1 cellular context compared by ENCODE assay signal in the genomic region with DNA sequence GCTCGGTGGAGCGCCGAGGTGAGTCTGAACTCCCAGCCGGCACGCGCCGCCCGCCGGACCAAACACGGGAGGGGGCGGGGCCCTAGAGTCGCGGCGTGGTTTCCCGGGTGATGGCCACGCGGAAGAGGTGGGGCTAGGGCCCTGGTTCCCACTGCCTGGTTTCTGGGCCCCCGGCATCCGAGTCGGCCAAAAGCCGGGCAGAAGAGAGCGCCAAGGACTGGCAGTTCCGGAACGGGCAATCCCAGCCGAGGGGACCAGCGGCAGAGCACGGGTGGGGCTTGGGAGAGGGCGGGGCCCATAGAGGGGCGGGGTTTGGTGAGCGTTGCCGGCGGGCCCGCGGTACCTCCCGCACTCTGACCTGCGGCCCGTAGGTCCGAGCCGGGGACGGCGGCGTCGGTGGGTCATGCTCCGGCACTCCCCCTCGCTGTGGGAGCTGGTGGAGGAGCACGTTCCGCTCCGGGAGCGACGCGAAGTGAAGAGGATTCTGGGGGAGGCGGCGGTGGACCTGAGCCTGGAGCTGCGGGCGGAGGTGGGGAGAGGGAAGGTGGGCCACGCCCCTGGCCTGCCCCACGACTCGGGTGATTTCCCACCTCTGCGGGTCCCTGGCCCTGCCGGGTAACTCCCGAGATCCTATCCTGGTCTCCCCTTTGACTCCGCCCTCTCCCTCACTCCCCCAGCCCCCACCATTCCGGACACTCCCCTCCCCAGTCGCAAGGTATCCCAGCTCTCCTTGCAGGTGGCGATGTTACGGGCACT.
TF ChIP-seq lines count a peak whose summit lies in the region.

A gene (plus strand): TSS at position 124 of the 756 bp plus-strand sequence. CDS start 280 bp downstream, at position 404.

TF ChIP-seq in HepG2, 621 proteins besides CTCF, POLR2A, EP300 and RAD21 (continued from another document and continues in another):
- TF ChIP-seq, protein P1, sequence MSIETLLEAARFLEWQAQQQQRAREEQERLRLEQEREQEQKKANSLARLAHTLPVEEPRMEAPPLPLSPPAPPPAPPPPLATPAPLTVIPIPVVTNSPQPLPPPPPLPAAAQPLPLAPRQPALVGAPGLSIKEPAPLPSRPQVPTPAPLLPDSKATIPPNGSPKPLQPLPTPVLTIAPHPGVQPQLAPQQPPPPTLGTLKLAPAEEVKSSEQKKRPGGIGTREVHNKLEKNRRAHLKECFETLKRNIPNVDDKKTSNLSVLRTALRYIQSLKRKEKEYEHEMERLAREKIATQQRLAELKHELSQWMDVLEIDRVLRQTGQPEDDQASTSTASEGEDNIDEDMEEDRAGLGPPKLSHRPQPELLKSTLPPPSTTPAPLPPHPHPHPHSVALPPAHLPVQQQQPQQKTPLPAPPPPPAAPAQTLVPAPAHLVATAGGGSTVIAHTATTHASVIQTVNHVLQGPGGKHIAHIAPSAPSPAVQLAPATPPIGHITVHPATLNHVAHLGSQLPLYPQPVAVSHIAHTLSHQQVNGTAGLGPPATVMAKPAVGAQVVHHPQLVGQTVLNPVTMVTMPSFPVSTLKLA (IDR thresholded peaks at IDR 0.05) = peak; percentile 66
- peak; percentile 16; the same call in 1 of the 2 replicates for TF ChIP-seq ZMYM2 (CRISPR knock-in tag; IDR thresholded peaks at IDR 0.05)
- 0 out of 2 replicates have a peak, but pooled peaks have one; percentile 24 for TF ChIP-seq ZNF850 (CRISPR knock-in tag; conservative IDR thresholded peaks at IDR 0.05)
- TF ChIP-seq LCORL (IDR thresholded peaks at IDR 0.05) = no peak
- peak; percentile 58; the same call in 1 of the 2 replicates for TF ChIP-seq LCORL (CRISPR knock-in tag; IDR thresholded peaks at IDR 0.05)
- TF ChIP-seq, protein P2, sequence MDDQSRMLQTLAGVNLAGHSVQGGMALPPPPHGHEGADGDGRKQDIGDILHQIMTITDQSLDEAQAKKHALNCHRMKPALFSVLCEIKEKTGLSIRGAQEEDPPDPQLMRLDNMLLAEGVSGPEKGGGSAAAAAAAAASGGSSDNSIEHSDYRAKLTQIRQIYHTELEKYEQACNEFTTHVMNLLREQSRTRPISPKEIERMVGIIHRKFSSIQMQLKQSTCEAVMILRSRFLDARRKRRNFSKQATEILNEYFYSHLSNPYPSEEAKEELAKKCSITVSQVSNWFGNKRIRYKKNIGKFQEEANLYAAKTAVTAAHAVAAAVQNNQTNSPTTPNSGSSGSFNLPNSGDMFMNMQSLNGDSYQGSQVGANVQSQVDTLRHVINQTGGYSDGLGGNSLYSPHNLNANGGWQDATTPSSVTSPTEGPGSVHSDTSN (CRISPR knock-in tag; IDR thresholded peaks at IDR 0.05; ENCODE audit: borderline replicate concordance) = no peak
- TF ChIP-seq DPF2 (CRISPR knock-in tag; IDR thresholded peaks at IDR 0.05; ENCODE audit: borderline replicate concordance, low read depth) = 0 out of 2 replicates have a peak, but pooled peaks have one; percentile 19
- TF ChIP-seq, protein P3, sequence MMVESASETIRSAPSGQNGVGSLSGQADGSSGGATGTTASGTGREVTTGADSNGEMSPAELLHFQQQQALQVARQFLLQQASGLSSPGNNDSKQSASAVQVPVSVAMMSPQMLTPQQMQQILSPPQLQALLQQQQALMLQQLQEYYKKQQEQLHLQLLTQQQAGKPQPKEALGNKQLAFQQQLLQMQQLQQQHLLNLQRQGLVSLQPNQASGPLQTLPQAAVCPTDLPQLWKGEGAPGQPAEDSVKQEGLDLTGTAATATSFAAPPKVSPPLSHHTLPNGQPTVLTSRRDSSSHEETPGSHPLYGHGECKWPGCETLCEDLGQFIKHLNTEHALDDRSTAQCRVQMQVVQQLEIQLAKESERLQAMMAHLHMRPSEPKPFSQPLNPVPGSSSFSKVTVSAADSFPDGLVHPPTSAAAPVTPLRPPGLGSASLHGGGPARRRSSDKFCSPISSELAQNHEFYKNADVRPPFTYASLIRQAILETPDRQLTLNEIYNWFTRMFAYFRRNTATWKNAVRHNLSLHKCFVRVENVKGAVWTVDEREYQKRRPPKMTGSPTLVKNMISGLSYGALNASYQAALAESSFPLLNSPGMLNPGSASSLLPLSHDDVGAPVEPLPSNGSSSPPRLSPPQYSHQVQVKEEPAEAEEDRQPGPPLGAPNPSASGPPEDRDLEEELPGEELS (CRISPR knock-in tag; IDR thresholded peaks at IDR 0.05) = peak; percentile 26; the same call in 1 of the 2 replicates
- peak; percentile 38; the same call in 1 of the 2 replicates for TF ChIP-seq PITX1 (CRISPR knock-in tag; IDR thresholded peaks at IDR 0.05)
- TF ChIP-seq ZNF572 (CRISPR knock-in tag; IDR thresholded peaks at IDR 0.05) = peak; percentile 66; the same call in 1 of the 2 replicates
- TF ChIP-seq ZZZ3 (CRISPR knock-in tag; IDR thresholded peaks at IDR 0.05; ENCODE audit: borderline replicate concordance) = 0 out of 2 replicates have a peak, but pooled peaks have one; percentile 23
- TF ChIP-seq TAF15 (IDR thresholded peaks at IDR 0.05; ENCODE audit: low read depth, low read length, poor library complexity, severe bottlenecking) = no peak
- TF ChIP-seq SMAD3 (CRISPR knock-in tag; IDR thresholded peaks at IDR 0.05) = no peak
- no peak for TF ChIP-seq ZNF816 (CRISPR knock-in tag; IDR thresholded peaks at IDR 0.05; ENCODE audit: borderline replicate concordance)
- peak; percentile 64 for TF ChIP-seq RBM22 (optimal IDR thresholded peaks at IDR 0.05; ENCODE audit: low read length)
- TF ChIP-seq ZBTB21 (CRISPR knock-in tag; IDR thresholded peaks at IDR 0.05) = no peak
- no peak; the same call in 1 of the 2 replicates for TF ChIP-seq ZNF510 (CRISPR knock-in tag; IDR thresholded peaks at IDR 0.05; ENCODE audit: low read depth)
- TF ChIP-seq TGIF2 (CRISPR knock-in tag; IDR thresholded peaks at IDR 0.05) = no peak
- TF ChIP-seq PCBP2 (optimal IDR thresholded peaks at IDR 0.05; ENCODE audit: low read depth, low read length, poor library complexity, severe bottlenecking) = no peak
- no peak for TF ChIP-seq SOX6 (IDR thresholded peaks at IDR 0.05)
- peak; percentile 74 for TF ChIP-seq SOX6 (CRISPR knock-in tag; IDR thresholded peaks at IDR 0.05)
- TF ChIP-seq ZNF543 (CRISPR knock-in tag; IDR thresholded peaks at IDR 0.05) = peak; percentile 87
- TF ChIP-seq GATAD2A (CRISPR knock-in tag; IDR thresholded peaks at IDR 0.05) = 0 out of 2 replicates have a peak, but pooled peaks have one; percentile 23
- TF ChIP-seq KAT7 (CRISPR knock-in tag; IDR thresholded peaks at IDR 0.05; ENCODE audit: borderline replicate concordance) = peak; percentile 54
- no peak for TF ChIP-seq MED13 (CRISPR knock-in tag; IDR thresholded peaks at IDR 0.05)
- TF ChIP-seq, protein P4, sequence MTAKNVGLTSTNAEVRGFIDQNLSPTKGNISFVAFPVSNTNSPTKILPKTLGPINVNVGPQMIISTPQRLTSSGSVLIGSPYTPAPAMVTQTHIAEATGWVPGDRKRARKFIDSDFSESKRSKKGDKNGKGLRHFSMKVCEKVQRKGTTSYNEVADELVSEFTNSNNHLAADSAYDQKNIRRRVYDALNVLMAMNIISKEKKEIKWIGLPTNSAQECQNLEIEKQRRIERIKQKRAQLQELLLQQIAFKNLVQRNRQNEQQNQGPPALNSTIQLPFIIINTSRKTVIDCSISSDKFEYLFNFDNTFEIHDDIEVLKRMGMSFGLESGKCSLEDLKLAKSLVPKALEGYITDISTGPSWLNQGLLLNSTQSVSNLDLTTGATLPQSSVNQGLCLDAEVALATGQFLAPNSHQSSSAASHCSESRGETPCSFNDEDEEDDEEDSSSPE (CRISPR knock-in tag; IDR thresholded peaks at IDR 0.05) = 0 out of 2 replicates have a peak, but pooled peaks have one; percentile 6
- TF ChIP-seq ARNTL (CRISPR knock-in tag; IDR thresholded peaks at IDR 0.05) = peak; percentile 98
- no peak for TF ChIP-seq ZFAT (CRISPR knock-in tag; conservative IDR thresholded peaks at IDR 0.05)
- TF ChIP-seq, protein P5, sequence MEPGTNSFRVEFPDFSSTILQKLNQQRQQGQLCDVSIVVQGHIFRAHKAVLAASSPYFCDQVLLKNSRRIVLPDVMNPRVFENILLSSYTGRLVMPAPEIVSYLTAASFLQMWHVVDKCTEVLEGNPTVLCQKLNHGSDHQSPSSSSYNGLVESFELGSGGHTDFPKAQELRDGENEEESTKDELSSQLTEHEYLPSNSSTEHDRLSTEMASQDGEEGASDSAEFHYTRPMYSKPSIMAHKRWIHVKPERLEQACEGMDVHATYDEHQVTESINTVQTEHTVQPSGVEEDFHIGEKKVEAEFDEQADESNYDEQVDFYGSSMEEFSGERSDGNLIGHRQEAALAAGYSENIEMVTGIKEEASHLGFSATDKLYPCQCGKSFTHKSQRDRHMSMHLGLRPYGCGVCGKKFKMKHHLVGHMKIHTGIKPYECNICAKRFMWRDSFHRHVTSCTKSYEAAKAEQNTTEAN (CRISPR knock-in tag; conservative IDR thresholded peaks at IDR 0.05) = no peak; the same call in 1 of the 2 replicates
- TF ChIP-seq, protein P6, sequence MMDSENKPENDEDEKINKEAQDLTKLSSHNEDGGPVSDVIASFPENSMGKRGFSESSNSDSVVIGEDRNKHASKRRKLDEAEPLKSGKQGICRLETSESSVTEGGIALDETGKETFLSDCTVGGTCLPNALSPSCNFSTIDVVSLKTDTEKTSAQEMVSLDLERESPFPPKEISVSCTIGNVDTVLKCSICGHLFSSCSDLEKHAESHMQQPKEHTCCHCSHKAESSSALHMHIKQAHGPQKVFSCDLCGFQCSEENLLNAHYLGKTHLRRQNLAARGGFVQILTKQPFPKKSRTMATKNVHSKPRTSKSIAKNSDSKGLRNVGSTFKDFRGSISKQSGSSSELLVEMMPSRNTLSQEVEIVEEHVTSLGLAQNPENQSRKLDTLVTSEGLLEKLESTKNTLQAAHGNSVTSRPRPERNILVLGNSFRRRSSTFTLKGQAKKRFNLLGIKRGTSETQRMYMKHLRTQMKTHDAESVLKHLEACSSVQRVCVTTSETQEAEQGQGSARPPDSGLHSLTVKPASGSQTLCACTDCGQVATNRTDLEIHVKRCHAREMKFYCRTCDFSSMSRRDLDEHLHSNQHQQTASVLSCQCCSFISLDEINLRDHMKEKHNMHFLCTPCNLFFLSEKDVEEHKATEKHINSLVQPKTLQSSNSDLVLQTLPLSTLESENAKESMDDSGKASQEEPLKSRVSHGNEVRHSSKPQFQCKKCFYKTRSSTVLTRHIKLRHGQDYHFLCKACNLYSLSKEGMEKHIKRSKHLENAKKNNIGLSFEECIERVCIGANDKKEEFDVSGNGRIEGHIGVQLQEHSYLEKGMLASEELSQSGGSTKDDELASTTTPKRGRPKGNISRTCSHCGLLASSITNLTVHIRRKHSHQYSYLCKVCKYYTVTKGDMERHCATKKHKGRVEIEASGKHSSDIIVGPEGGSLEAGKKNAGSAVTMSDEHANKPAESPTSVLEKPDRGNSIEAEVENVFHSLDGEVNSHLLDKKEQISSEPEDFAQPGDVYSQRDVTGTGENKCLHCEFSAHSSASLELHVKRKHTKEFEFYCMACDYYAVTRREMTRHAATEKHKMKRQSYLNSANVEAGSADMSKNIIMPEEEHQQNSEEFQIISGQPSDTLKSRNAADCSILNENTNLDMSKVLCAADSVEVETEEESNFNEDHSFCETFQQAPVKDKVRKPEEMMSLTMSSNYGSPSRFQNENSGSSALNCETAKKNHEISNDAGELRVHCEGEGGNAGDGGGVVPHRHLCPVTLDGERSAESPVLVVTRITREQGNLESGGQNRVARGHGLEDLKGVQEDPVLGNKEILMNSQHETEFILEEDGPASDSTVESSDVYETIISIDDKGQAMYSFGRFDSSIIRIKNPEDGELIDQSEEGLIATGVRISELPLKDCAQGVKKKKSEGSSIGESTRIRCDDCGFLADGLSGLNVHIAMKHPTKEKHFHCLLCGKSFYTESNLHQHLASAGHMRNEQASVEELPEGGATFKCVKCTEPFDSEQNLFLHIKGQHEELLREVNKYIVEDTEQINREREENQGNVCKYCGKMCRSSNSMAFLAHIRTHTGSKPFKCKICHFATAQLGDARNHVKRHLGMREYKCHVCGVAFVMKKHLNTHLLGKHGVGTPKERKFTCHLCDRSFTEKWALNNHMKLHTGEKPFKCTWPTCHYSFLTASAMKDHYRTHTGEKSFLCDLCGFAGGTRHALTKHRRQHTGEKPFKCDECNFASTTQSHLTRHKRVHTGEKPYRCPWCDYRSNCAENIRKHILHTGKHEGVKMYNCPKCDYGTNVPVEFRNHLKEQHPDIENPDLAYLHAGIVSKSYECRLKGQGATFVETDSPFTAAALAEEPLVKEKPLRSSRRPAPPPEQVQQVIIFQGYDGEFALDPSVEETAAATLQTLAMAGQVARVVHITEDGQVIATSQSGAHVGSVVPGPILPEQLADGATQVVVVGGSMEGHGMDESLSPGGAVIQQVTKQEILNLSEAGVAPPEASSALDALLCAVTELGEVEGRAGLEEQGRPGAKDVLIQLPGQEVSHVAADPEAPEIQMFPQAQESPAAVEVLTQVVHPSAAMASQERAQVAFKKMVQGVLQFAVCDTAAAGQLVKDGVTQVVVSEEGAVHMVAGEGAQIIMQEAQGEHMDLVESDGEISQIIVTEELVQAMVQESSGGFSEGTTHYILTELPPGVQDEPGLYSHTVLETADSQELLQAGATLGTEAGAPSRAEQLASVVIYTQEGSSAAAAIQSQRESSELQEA (CRISPR knock-in tag; IDR thresholded peaks at IDR 0.05; ENCODE audit: not compliant biosample characterization) = peak; percentile 78
- TF ChIP-seq ZNF333 (CRISPR knock-in tag; IDR thresholded peaks at IDR 0.05; ENCODE audit: borderline replicate concordance) = 0 out of 2 replicates have a peak, but pooled peaks have one; percentile 82
- TF ChIP-seq ZNF766 (CRISPR knock-in tag; IDR thresholded peaks at IDR 0.05; ENCODE audit: borderline replicate concordance) = no peak
- TF ChIP-seq NFKBIZ (CRISPR knock-in tag; IDR thresholded peaks at IDR 0.05) = no peak
- TF ChIP-seq ZKSCAN8 (CRISPR knock-in tag; IDR thresholded peaks at IDR 0.05; ENCODE audit: borderline replicate concordance) = no peak
- peak; percentile 67 for TF ChIP-seq MED1 (CRISPR knock-in tag; IDR thresholded peaks at IDR 0.05)
- TF ChIP-seq ZNF235 (CRISPR knock-in tag; IDR thresholded peaks at IDR 0.05; ENCODE audit: borderline replicate concordance) = peak; percentile 87; the same call in 1 of the 2 replicates
- peak; percentile 17; the same call in 1 of the 2 replicates for TF ChIP-seq RARA (CRISPR knock-in tag; IDR thresholded peaks at IDR 0.05)
- TF ChIP-seq IKZF1 (IDR thresholded peaks at IDR 0.05) = no peak
- TF ChIP-seq NCOR1 (IDR thresholded peaks at IDR 0.05; ENCODE audit: borderline replicate concordance, low read length) = no peak
- TF ChIP-seq, protein P7, sequence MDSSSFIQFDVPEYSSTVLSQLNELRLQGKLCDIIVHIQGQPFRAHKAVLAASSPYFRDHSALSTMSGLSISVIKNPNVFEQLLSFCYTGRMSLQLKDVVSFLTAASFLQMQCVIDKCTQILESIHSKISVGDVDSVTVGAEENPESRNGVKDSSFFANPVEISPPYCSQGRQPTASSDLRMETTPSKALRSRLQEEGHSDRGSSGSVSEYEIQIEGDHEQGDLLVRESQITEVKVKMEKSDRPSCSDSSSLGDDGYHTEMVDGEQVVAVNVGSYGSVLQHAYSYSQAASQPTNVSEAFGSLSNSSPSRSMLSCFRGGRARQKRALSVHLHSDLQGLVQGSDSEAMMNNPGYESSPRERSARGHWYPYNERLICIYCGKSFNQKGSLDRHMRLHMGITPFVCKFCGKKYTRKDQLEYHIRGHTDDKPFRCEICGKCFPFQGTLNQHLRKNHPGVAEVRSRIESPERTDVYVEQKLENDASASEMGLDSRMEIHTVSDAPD (CRISPR knock-in tag; IDR thresholded peaks at IDR 0.05) = peak; percentile 66; the same call in 1 of the 2 replicates
